27 cellular contexts compared by ENCODE assay signal in the genomic region with DNA sequence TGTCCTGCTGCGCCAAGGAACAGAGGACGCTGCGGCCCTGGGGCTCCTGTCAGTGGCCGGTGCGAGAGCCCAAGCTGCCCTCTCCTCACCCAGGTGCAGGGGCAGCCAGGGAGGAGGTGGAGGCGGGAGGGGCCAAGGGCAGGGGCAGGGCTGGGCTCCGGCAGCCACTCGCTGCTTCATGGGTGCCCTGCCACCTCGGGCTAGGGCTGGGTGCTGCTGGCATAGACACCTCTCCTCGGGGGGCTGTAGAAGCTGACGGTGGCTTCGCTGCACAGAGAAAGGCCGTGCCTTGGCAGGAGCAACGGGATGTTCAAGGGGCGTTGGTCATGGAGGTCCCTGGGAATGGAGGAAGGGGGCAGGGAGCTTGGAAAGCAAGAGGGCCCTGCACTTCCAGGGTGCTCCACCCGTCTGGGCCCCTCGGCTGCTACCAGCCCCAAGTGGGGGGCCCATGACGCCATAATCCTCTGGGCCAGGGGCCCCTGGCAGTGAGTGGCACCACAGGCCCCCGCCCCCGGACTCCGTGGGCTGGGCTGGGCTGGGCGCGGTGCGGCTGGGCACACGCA. TPM values are rescaled to one million over a fixed set of nuclear protein-coding genes. Genes with fewer than 3 reads are reported as not detected.
DNase-seq lines count a peak whose midpoint lies in the region; ATAC-seq, FAIRE-seq and TF ChIP-seq lines count a peak whose summit lies in the region.
"Had no signal": no experiment of that assay in that cellular context is flagged by ENCODE, and none has a peak within 500 bp of the region (broad histone marks: within the 10 kb centered on the region; RNA-seq: fewer than 3 reads in every experiment).

No MANE protein-coding gene starts in this region.

- ATAC-seq in CD8-positive, alpha-beta T cell: no peak
- ATAC-seq: right lobe of liver had no signal

- H3K23me2 ChIP-seq in H9 (ENCODE audit: insufficient read length, low read depth, low read length, poor library complexity, severe bottlenecking) (no peaks in the 10 kb centered on the region), H1 (ENCODE audit: low read depth, low read length) (no peaks in the 10 kb centered on the region; the same call in 1 of the 2 replicates)

- no peak for TF ChIP-seq EP300 in H1 (IDR thresholded peaks at IDR 0.05; ENCODE audit: borderline replicate concordance in 1 of 2, low read depth in 2 of 2, low read length in 2 of 2)

- H2BK12ac ChIP-seq in H9 (ENCODE audit: insufficient read length, low read depth, low read length): no peak overlapping the region
- no peak overlapping the region for H2BK12ac ChIP-seq in H1 (ENCODE audit: low read depth, low read length)

- H2BK120ac ChIP-seq in H9 (ENCODE audit: low read depth, low read length, poor library complexity, severe bottlenecking): no peak overlapping the region
- no peak overlapping the region for H2BK120ac ChIP-seq in H1 (replicated peaks; ENCODE audit: low read depth, low read length)

- no peak for TF ChIP-seq POLR2A in H1 (IDR thresholded peaks at IDR 0.05; ENCODE audit: control extremely low read depth in 1 of 2, low read depth in 2 of 2, low read length in 2 of 2)

- H3K36me3 ChIP-seq in CD8-positive, alpha-beta T cell (ENCODE audit: insufficient read depth, low read length): no peaks in the 10 kb centered on the region
- H3K36me3 ChIP-seq in H1 (ENCODE audit: control insufficient read depth in 2 of 4, insufficient read depth in 4 of 4, low read length in 3 of 4) (peaks cover 0 to 20% (median 0%) of the 10 kb centered on the region in 4 experiments; a peak in 1 of 8 replicates), neural progenitor cell (no peaks in the 10 kb centered on the region)
- H3K36me3 ChIP-seq: BLaER1, right lobe of liver had no signal

- H3K27ac ChIP-seq in CD8-positive, alpha-beta T cell (ENCODE audit: low read depth, low read length): no peak overlapping the region
- H3K27ac ChIP-seq in H9 (ENCODE audit: insufficient read length, low read depth, low read length) (no peak overlapping the region), H1 (ENCODE audit: low read depth, low read length) (no peak overlapping the region), neural progenitor cell (no peak overlapping the region)
- H3K27ac ChIP-seq: BLaER1, right lobe of liver had no signal

- H3K79me1 ChIP-seq in H9 (ENCODE audit: insufficient read depth, low read depth, low read length, poor library complexity, severe bottlenecking): no peaks in the 10 kb centered on the region
- H3K79me1 ChIP-seq in H1 (ENCODE audit: low read depth, low read length): no peaks in the 10 kb centered on the region

- H3K9ac ChIP-seq in H9 (ENCODE audit: extremely low read depth, insufficient read length, low read length) (no peak overlapping the region), H1 (replicated peaks in 1 of 4; ENCODE audit: extremely low read depth in 1 of 4, low read depth in 3 of 4, low read length in 3 of 4) (no peak overlapping the region), neural progenitor cell (no peak overlapping the region)
- H3K9ac ChIP-seq: BLaER1 had no signal

- CTCF ChIA-PET in CD8-positive, alpha-beta T cell (lab: Charles Lee): interaction anchor here (1.5 to 2.5 kb wide), 2 partner anchors 28 to 152 kb away, joined by 3 to 12 read pairs; no protein-coding TSS in a partner anchor
- CTCF ChIA-PET in H1 (lab: Charles Lee; ENCODE audit: partially characterized antibody): interaction anchor here (0.6 to 16.5 kb wide), 10 partner anchors 11 to 192 kb away, joined by 3 to 168 read pairs (median 4); a partner anchor contains a TSS
- CTCF ChIA-PET in activated naive CD4-positive, alpha-beta T cell treated with anti-CD3 and anti-CD28 coated beads for 36 hours (lab: Charles Lee): no interaction called here

- H4K20me1 ChIP-seq in H9 (ENCODE audit: control insufficient read depth, insufficient read depth, insufficient read length): peaks cover 3% of the 10 kb centered on the region
- H4K20me1 ChIP-seq in H1 (replicated peaks in 1 of 2; ENCODE audit: control insufficient read depth in 1 of 2, insufficient read depth in 2 of 2, low read length in 2 of 2): peaks cover 24 to 41% of the 10 kb centered on the region in 2 experiments
- peaks cover 86% of the 10 kb centered on the region for H4K20me1 ChIP-seq in neural progenitor cell (ENCODE audit: low read depth)

- H4K8ac ChIP-seq in H9 (replicated peaks; ENCODE audit: insufficient read length, low read depth, low read length) (no peak overlapping the region), H1 (ENCODE audit: extremely low read depth, insufficient read depth, low read length) (no peak overlapping the region)

- peak overlapping the region; percentile 35 for H3K4me3 Mint-ChIP-seq in CD8-positive, alpha-beta T cell
- H3K4me3 Mint-ChIP-seq in H9 (peak overlapping the region in 1 of 2 experiments; percentile 64; a peak in 1 of 5 replicates), neural progenitor cell (no peak overlapping the region)
- no peak overlapping the region for H3K4me3 Mint-ChIP-seq in activated naive CD4-positive, alpha-beta T cell treated with anti-CD3 and anti-CD28 coated beads for 36 hours
- H3K4me3 Mint-ChIP-seq in activated T-helper 2 cell treated with anti-CD3 and anti-CD28 coated beads, Interferon-gamma antibody, Interleukin-2, Interleukin-4, amounts not matched to agents 10 μg/mL and 5 μg/mL and 100 μg/mL, durations not matched to agents 14 hours and 24 hours and 36 hours (ENCODE audit: low read depth): no peak overlapping the region

- H2BK5ac ChIP-seq in H9 (ENCODE audit: insufficient read length, low read length) (no peak overlapping the region), H1 (ENCODE audit: low read depth, low read length) (no peak overlapping the region)

- H3K36me3 Mint-ChIP-seq in CD8-positive, alpha-beta T cell: no peaks in the 10 kb centered on the region
- H3K36me3 Mint-ChIP-seq in H9 (ENCODE audit: insufficient read depth in 1 of 3, low read depth in 3 of 3) (peaks cover 0 to 3% (median 0%) of the 10 kb centered on the region in 3 experiments; a peak in 2 of 7 replicates), neural progenitor cell (no peaks in the 10 kb centered on the region)
- no peaks in the 10 kb centered on the region for H3K36me3 Mint-ChIP-seq in activated naive CD4-positive, alpha-beta T cell treated with anti-CD3 and anti-CD28 coated beads for 36 hours (ENCODE audit: low read depth)
- H3K36me3 Mint-ChIP-seq in activated T-helper 2 cell treated with anti-CD3 and anti-CD28 coated beads, Interferon-gamma antibody, Interleukin-2, Interleukin-4, amounts not matched to agents 10 μg/mL and 5 μg/mL and 100 μg/mL, durations not matched to agents 14 hours and 24 hours and 36 hours (ENCODE audit: low read depth): peaks cover 6% of the 10 kb centered on the region
- H3K36me3 Mint-ChIP-seq: activated naive CD8-positive, alpha-beta T cell treated with anti-CD3 and anti-CD28 coated beads, Interleukin-2, amount 10 ng/mL, durations not matched to agents 7 days and 5 days had no signal

- H3K27me3 Mint-ChIP-seq in CD8-positive, alpha-beta T cell (ENCODE audit: low read depth): peaks cover 49% of the 10 kb centered on the region
- peaks cover 90% of the 10 kb centered on the region for H3K27me3 Mint-ChIP-seq in H9 (ENCODE audit: low read depth)
- peaks cover 69% of the 10 kb centered on the region for H3K27me3 Mint-ChIP-seq in neural progenitor cell (ENCODE audit: insufficient read depth, low read depth)
- H3K27me3 Mint-ChIP-seq in activated naive CD4-positive, alpha-beta T cell treated with anti-CD3 and anti-CD28 coated beads for 36 hours (ENCODE audit: low read depth): peaks cover 62% of the 10 kb centered on the region
- peaks cover 61% of the 10 kb centered on the region for H3K27me3 Mint-ChIP-seq in activated T-helper 2 cell treated with anti-CD3 and anti-CD28 coated beads, Interferon-gamma antibody, Interleukin-2, Interleukin-4, amounts not matched to agents 10 μg/mL and 5 μg/mL and 100 μg/mL, durations not matched to agents 14 hours and 24 hours and 36 hours (ENCODE audit: low read depth)

- no peaks in the 10 kb centered on the region for H3K79me2 ChIP-seq in H9 (ENCODE audit: insufficient read depth, low read length)
- H3K79me2 ChIP-seq in H1 (ENCODE audit: control insufficient read depth in 1 of 2, insufficient read depth in 2 of 2, low read length in 2 of 2): no peaks in the 10 kb centered on the region
- H3K79me2 ChIP-seq in neural progenitor cell (ENCODE audit: low read depth): no peaks in the 10 kb centered on the region

- no peak overlapping the region for H3K18ac ChIP-seq in H9 (ENCODE audit: insufficient read length, low read depth, low read length)
- H3K18ac ChIP-seq in H1 (ENCODE audit: extremely low read depth, low read length): no peak overlapping the region

- WGBS in H9 (ENCODE audit: extremely low coverage, insufficient read length, low lambda C conversion rate): no CpG with 5 or more reads among the region's 25 CpGs
- 3% methylated on average over 19 of the region's 25 CpGs; no CpG with 5 or more reads in 1 of the 2 experiments for WGBS in H1 (ENCODE audit: extremely low coverage in 1 of 2, insufficient coverage in 1 of 2, insufficient read length in 1 of 2, insufficient replicate concordance in 2 of 2, low coverage in 1 of 2, low lambda C conversion rate in 2 of 2, missing lambda C conversion rate in 1 of 2), 2 experiments

- H3K14ac ChIP-seq in H9 (ENCODE audit: insufficient read depth, low read length): no peak overlapping the region
- no peak overlapping the region for H3K14ac ChIP-seq in H1 (ENCODE audit: insufficient read length)

- no peak for FAIRE-seq in H1 (lab: Jason Lieb, UNC)
- FAIRE-seq: astrocyte, kidney, TTC549 had no signal

- H3K4me3 ChIP-seq in CD8-positive, alpha-beta T cell (ENCODE audit: low read depth, low read length): no peak overlapping the region
- H3K4me3 ChIP-seq in H1 (ENCODE audit: extremely low read depth in 1 of 4, insufficient read depth in 2 of 4, low read depth in 3 of 4, low read length in 4 of 4) (peak overlapping the region in 1 of 4 experiments; percentile 23; a peak in 2 of 8 replicates), neural progenitor cell (no peak overlapping the region)
- H3K4me3 ChIP-seq: BLaER1, right lobe of liver had no signal

- intact Hi-C loops in CD8-positive, alpha-beta T cell (cut with DNase I, micrococcal nuclease): loop anchor here in 1 of 2 experiments (5.0 kb wide), 1 partner anchor 133 kb away; no protein-coding TSS in a partner anchor
- intact Hi-C loops in activated naive CD4-positive, alpha-beta T cell treated with anti-CD3 and anti-CD28 coated beads for 36 hours (cut with micrococcal nuclease): no loop called here
- intact Hi-C loops in activated T-helper 2 cell treated with anti-CD3 and anti-CD28 coated beads, Interferon-gamma antibody, Interleukin-2, Interleukin-4, amounts not matched to agents 10 μg/mL and 5 μg/mL and 100 μg/mL, durations not matched to agents 14 hours and 24 hours and 36 hours (cut with micrococcal nuclease): loop anchor here (5.0 kb wide), 1 partner anchor 42 kb away; no protein-coding TSS in a partner anchor

- H3K4me1 Mint-ChIP-seq in CD8-positive, alpha-beta T cell (ENCODE audit: low read depth): peaks cover 34% of the 10 kb centered on the region
- H3K4me1 Mint-ChIP-seq in H9 (peaks cover 23 to 47% of the 10 kb centered on the region in 2 experiments), neural progenitor cell (peaks cover 25% of the 10 kb centered on the region)
- H3K4me1 Mint-ChIP-seq in activated naive CD4-positive, alpha-beta T cell treated with anti-CD3 and anti-CD28 coated beads for 36 hours (ENCODE audit: low read depth): peaks cover 33% of the 10 kb centered on the region
- peaks cover 19% of the 10 kb centered on the region for H3K4me1 Mint-ChIP-seq in activated T-helper 2 cell treated with anti-CD3 and anti-CD28 coated beads, Interferon-gamma antibody, Interleukin-2, Interleukin-4, amounts not matched to agents 10 μg/mL and 5 μg/mL and 100 μg/mL, durations not matched to agents 14 hours and 24 hours and 36 hours (ENCODE audit: low read depth)

- H3K9me3 Mint-ChIP-seq in CD8-positive, alpha-beta T cell: no peaks in the 10 kb centered on the region
- H3K9me3 Mint-ChIP-seq in H9 (peaks cover 8 to 10% of the 10 kb centered on the region in 2 experiments; a peak in 4 of 5 replicates), neural progenitor cell (no peaks in the 10 kb centered on the region)
- H3K9me3 Mint-ChIP-seq in activated naive CD4-positive, alpha-beta T cell treated with anti-CD3 and anti-CD28 coated beads for 36 hours: no peaks in the 10 kb centered on the region
- no peaks in the 10 kb centered on the region for H3K9me3 Mint-ChIP-seq in activated T-helper 2 cell treated with anti-CD3 and anti-CD28 coated beads, Interferon-gamma antibody, Interleukin-2, Interleukin-4, amounts not matched to agents 10 μg/mL and 5 μg/mL and 100 μg/mL, durations not matched to agents 14 hours and 24 hours and 36 hours
- H3K9me3 Mint-ChIP-seq: activated CD4-positive, alpha-beta memory T cell treated with anti-CD3 and anti-CD28 coated beads, Interleukin-2, amount 10 ng/mL, durations not matched to agents 7 days and 5 days; activated naive CD8-positive, alpha-beta T cell treated with anti-CD3 and anti-CD28 coated beads, Interleukin-2, amount 10 ng/mL, durations not matched to agents 7 days and 5 days; HFFc6 had no signal

- TF ChIP-seq CTCF in CD8-positive, alpha-beta T cell (IDR thresholded peaks at IDR 0.05): no peak
- TF ChIP-seq CTCF in H9 (conservative IDR thresholded peaks at IDR 0.05) (no peak), H1 (IDR thresholded peaks at IDR 0.05; ENCODE audit: control extremely low read depth in 1 of 3, insufficient read depth in 1 of 3, low read depth in 1 of 3, low read length in 3 of 3) (no peak), neural progenitor cell (IDR thresholded peaks at IDR 0.05) (no peak)

- peak in 1 of 7 experiments; percentile 12 for DNase-seq in CD8-positive, alpha-beta T cell
- DNase-seq in H9 (no peak), H1 (ENCODE audit: low read depth in 1 of 2, low spot score in 2 of 2) (no peak), neural progenitor cell (ENCODE audit: low spot score) (no peak), HuH-7 (ENCODE audit: low spot score) (no peak), cerebellum (ENCODE audit: low spot score) (no peak)
- no peak for DNase-seq in activated naive CD4-positive, alpha-beta T cell treated with anti-CD3 and anti-CD28 coated beads for 36 hours
- DNase-seq in activated T-helper 2 cell treated with anti-CD3 and anti-CD28 coated beads, Interferon-gamma antibody, Interleukin-2, Interleukin-4, amounts not matched to agents 10 μg/mL and 5 μg/mL and 100 μg/mL, durations not matched to agents 14 hours and 24 hours and 36 hours (ENCODE audit: low spot score): no peak
- DNase-seq: ACHN; activated CD4-positive, alpha-beta memory T cell treated with anti-CD3 and anti-CD28 coated beads, Interleukin-2, amount 10 ng/mL, durations not matched to agents 7 days and 5 days; activated CD4-positive, alpha-beta T cell treated with anti-CD3 and anti-CD28 coated beads for 1 hour; activated effector memory CD4-positive, alpha-beta T cell treated with Interleukin-2 at 50 U/mL for 16 hours; activated naive CD8-positive, alpha-beta T cell treated with anti-CD3 and anti-CD28 coated beads, Interleukin-2, amount 10 ng/mL, durations not matched to agents 7 days and 5 days; cerebellar nuclear complex; HFFc6; Kasumi-1; kidney; NCI-H187; NCI-H2171 treated with DMSO at 0.1 percent for 48 hours; right lobe of liver; stimulated activated CD4-positive, alpha-beta T cell treated with anti-CD3 and anti-CD28 coated beads, Interleukin-12 subunit alpha, Interleukin-12 subunit beta, amount 100 ng/mL, for 4 hours; stimulated activated CD4-positive, alpha-beta T cell treated with anti-CD3 and anti-CD28 coated beads, Interleukin-4, amount 100 ng/mL, for 1 hour; substantia nigra had no signal

- H2AK5ac ChIP-seq in H9 (ENCODE audit: insufficient read length, low read length) (no peak overlapping the region), H1 (ENCODE audit: low read depth, low read length) (no peak overlapping the region)

- H3K23ac ChIP-seq in H9 (ENCODE audit: insufficient read length, low read depth, low read length) (no peak overlapping the region), H1 (ENCODE audit: insufficient read length) (no peak overlapping the region)

- H3K56ac ChIP-seq in H9 (ENCODE audit: insufficient read length, low read depth, low read length): no peak overlapping the region
- H3K56ac ChIP-seq in H1 (replicated peaks; ENCODE audit: insufficient read length, low read depth, low read length): no peak overlapping the region

- TF ChIP-seq RAD21 in H1 (IDR thresholded peaks at IDR 0.05 in 1 of 2, conservative IDR thresholded peaks at IDR 0.05 in 1 of 2; ENCODE audit: low read depth in 2 of 2, low read length in 2 of 2): no peak

- H2BK20ac ChIP-seq in H9 (ENCODE audit: low read depth, low read length, poor library complexity, severe bottlenecking) (no peak overlapping the region), H1 (ENCODE audit: low read length) (no peak overlapping the region)

- no peak overlapping the region for H3K27ac Mint-ChIP-seq in CD8-positive, alpha-beta T cell
- no peak overlapping the region for H3K27ac Mint-ChIP-seq in H9
- H3K27ac Mint-ChIP-seq in neural progenitor cell: no peak overlapping the region
- H3K27ac Mint-ChIP-seq in activated naive CD4-positive, alpha-beta T cell treated with anti-CD3 and anti-CD28 coated beads for 36 hours: no peak overlapping the region
- H3K27ac Mint-ChIP-seq in activated T-helper 2 cell treated with anti-CD3 and anti-CD28 coated beads, Interferon-gamma antibody, Interleukin-2, Interleukin-4, amounts not matched to agents 10 μg/mL and 5 μg/mL and 100 μg/mL, durations not matched to agents 14 hours and 24 hours and 36 hours: no peak overlapping the region
- H3K27ac Mint-ChIP-seq: activated CD4-positive, alpha-beta memory T cell treated with anti-CD3 and anti-CD28 coated beads, Interleukin-2, amount 10 ng/mL, durations not matched to agents 7 days and 5 days; HFFc6 had no signal

- peak overlapping the region; percentile 8 for H3K4me2 ChIP-seq in H9 (ENCODE audit: insufficient read depth, insufficient read length, low read length)
- H3K4me2 ChIP-seq in H1 (ENCODE audit: insufficient read depth in 1 of 2, low read depth in 2 of 2, low read length in 2 of 2): peak overlapping the region; percentile 8 to 51; a peak in 3 of 4 replicates
- peak overlapping the region; percentile 42 for H3K4me2 ChIP-seq in neural progenitor cell
- H3K4me2 ChIP-seq: BLaER1 had no signal

- H3K9me3 ChIP-seq in CD8-positive, alpha-beta T cell (ENCODE audit: low read length): no peaks in the 10 kb centered on the region
- H3K9me3 ChIP-seq in H9 (ENCODE audit: control insufficient read depth, low read depth, low read length) (no peaks in the 10 kb centered on the region), H1 (ENCODE audit: insufficient read depth in 2 of 2, low read depth in 1 of 2, low read length in 1 of 2) (no peaks in the 10 kb centered on the region), neural progenitor cell (ENCODE audit: low read depth) (no peaks in the 10 kb centered on the region)
- H3K9me3 ChIP-seq: BLaER1, right lobe of liver had no signal

- H4K5ac ChIP-seq in H9 (ENCODE audit: insufficient read length, low read depth, low read length) (no peak overlapping the region), H1 (ENCODE audit: insufficient read length, low read depth, low read length) (no peak overlapping the region)

- H4K91ac ChIP-seq in H9 (ENCODE audit: insufficient read length, low read depth, low read length) (no peak overlapping the region), H1 (replicated peaks; ENCODE audit: insufficient read length, low read length) (no peak overlapping the region)

- H3F3A ChIP-seq in neural progenitor cell (ENCODE audit: low read depth): peaks cover 32% of the 10 kb centered on the region

- H3T11ph ChIP-seq in H9 (ENCODE audit: low read length): no peak overlapping the region

- H2AFZ ChIP-seq in H9 (ENCODE audit: low read length) (no peak overlapping the region), H1 (ENCODE audit: low read length) (no peak overlapping the region), neural progenitor cell (replicated peaks) (no peak overlapping the region)

- H3K4ac ChIP-seq in H9 (ENCODE audit: low read depth, low read length) (no peak overlapping the region), H1 (replicated peaks; ENCODE audit: insufficient read length, low read depth, low read length) (no peak overlapping the region)

- H3K4me1 ChIP-seq in CD8-positive, alpha-beta T cell (ENCODE audit: insufficient read depth, low read length): peaks cover 26% of the 10 kb centered on the region
- H3K4me1 ChIP-seq in H9 (ENCODE audit: insufficient read depth, low read length) (no peaks in the 10 kb centered on the region; the same call in 1 of the 2 replicates), H1 (replicated peaks in 1 of 4; ENCODE audit: control insufficient read depth in 3 of 4, insufficient read depth in 4 of 4, low read length in 3 of 4) (peaks cover 0 to 59% (median 31%) of the 10 kb centered on the region in 4 experiments; a peak in 5 of 7 replicates), neural progenitor cell (peaks cover 37% of the 10 kb centered on the region)

- peaks cover 24% of the 10 kb centered on the region for H3K27me3 ChIP-seq in CD8-positive, alpha-beta T cell (ENCODE audit: insufficient read depth, low read length)
- H3K27me3 ChIP-seq in H9 (ENCODE audit: insufficient read depth, low read length) (peaks cover 86% of the 10 kb centered on the region), H1 (replicated peaks in 1 of 4; ENCODE audit: control insufficient read depth in 3 of 4, extremely low read depth in 1 of 4, insufficient read depth in 3 of 4, low read length in 3 of 4) (peaks cover 89 to 97% (median 95%) of the 10 kb centered on the region in 4 experiments), neural progenitor cell (peaks cover 99% of the 10 kb centered on the region)

- H2BK15ac ChIP-seq in H9 (ENCODE audit: low read depth, low read length): no peak overlapping the region
- H2BK15ac ChIP-seq in H1 (ENCODE audit: low read length): no peak overlapping the region

- POLR2A ChIA-PET in CD8-positive, alpha-beta T cell (lab: Charles Lee): no interaction called here
- POLR2A ChIA-PET in H1 (lab: Charles Lee; ENCODE audit: partially characterized antibody): no interaction called here

RNA-seq across cellular contexts. Expression of a gene that starts 1.6 kb away (rescaled TPM):
- not detected for total RNA-seq in CD8-positive, alpha-beta T cell
- total RNA-seq in H9 (2021) (2.2 and 2.5 TPM in 2 replicates), neural progenitor cell (ENCODE audit: low replicate concordance) (0.06 TPM in 1 of 2 replicates, not detected in the other), cerebellum (0.64 TPM)
- total RNA-seq in H1 (2021; fragmentation: NEBNext Ultra II Directional; extraction: Animal tissue kit (Norgen Biotek cat#: 25700)): 0.28 and 0.38 TPM in 2 replicates
- not detected in 2 replicates for polyA plus RNA-seq in H1 (2011; rRNA removed)
- not detected for polyA plus RNA-seq in H1 (2011; cell fraction: cytosol; rRNA removed)
- polyA plus RNA-seq in H1 (2011; cell fraction: nucleus; rRNA removed): not detected
- not detected in 4 replicates for polyA plus RNA-seq in H1 (2012, experiment 1 of 2)
- 0.10 TPM for polyA plus RNA-seq in H1 (2012, experiment 2 of 2)
- 0.14 TPM for polyA plus RNA-seq in H1 (2013, experiment 1 of 2)
- 0.09 TPM for polyA plus RNA-seq in H1 (2013, experiment 2 of 2)
- polyA minus RNA-seq in H1 (2011; rRNA and poly(A)+ RNA removed): not detected in 2 replicates
- not detected for polyA minus RNA-seq in H1 (2011; cell fraction: cytosol; rRNA and poly(A)+ RNA removed)
- polyA minus RNA-seq in H1 (2011; cell fraction: nucleus; rRNA and poly(A)+ RNA removed): not detected
- total RNA-seq in activated naive CD4-positive, alpha-beta T cell treated with anti-CD3 and anti-CD28 coated beads for 36 hours: not detected
- total RNA-seq in activated T-helper 2 cell treated with anti-CD3 and anti-CD28 coated beads, Interferon-gamma antibody, Interleukin-2, Interleukin-4, amounts not matched to agents 10 μg/mL and 5 μg/mL and 100 μg/mL, durations not matched to agents 14 hours and 24 hours and 36 hours: 0.09 and 0.32 TPM in 2 replicates
- total RNA-seq: activated CD4-positive, alpha-beta memory T cell treated with anti-CD3 and anti-CD28 coated beads, Interleukin-2, amount 10 ng/mL, durations not matched to agents 7 days and 5 days had no signal
- polyA plus RNA-seq: neural cell had no signal

RNA-seq across cellular contexts. Expression of a gene that starts 35.6 kb away (rescaled TPM):
- total RNA-seq in CD8-positive, alpha-beta T cell: under 1 TPM in 1 of 2 experiments, not detected in 1; 0.39 TPM
- total RNA-seq in H9 (2021) (2.4 and 3.4 TPM in 2 replicates), neural progenitor cell (ENCODE audit: low replicate concordance) (1.2 TPM in 1 of 2 replicates, not detected in the other), cerebellum (13.7 TPM)
- not detected in 2 replicates for total RNA-seq in H1 (2021; fragmentation: NEBNext Ultra II Directional; extraction: Animal tissue kit (Norgen Biotek cat#: 25700))
- 0.36 and 0.66 TPM in 2 replicates for polyA plus RNA-seq in H1 (2011; rRNA removed)
- polyA plus RNA-seq in H1 (2011; cell fraction: cytosol; rRNA removed): 0.27 TPM
- 2.4 TPM for polyA plus RNA-seq in H1 (2011; cell fraction: nucleus; rRNA removed)
- 0.38 to 0.69 TPM (median 0.55 TPM) in 3 of 4 replicates, not detected in the other for polyA plus RNA-seq in H1 (2012, experiment 1 of 2)
- polyA plus RNA-seq in H1 (2012, experiment 2 of 2): not detected
- polyA plus RNA-seq in H1 (2013, experiment 1 of 2): 0.36 TPM
- 0.83 TPM for polyA plus RNA-seq in H1 (2013, experiment 2 of 2)
- not detected in 2 replicates for polyA minus RNA-seq in H1 (2011; rRNA and poly(A)+ RNA removed)
- not detected for polyA minus RNA-seq in H1 (2011; cell fraction: cytosol; rRNA and poly(A)+ RNA removed)
- polyA minus RNA-seq in H1 (2011; cell fraction: nucleus; rRNA and poly(A)+ RNA removed): 0.60 TPM
- not detected for total RNA-seq in activated naive CD4-positive, alpha-beta T cell treated with anti-CD3 and anti-CD28 coated beads for 36 hours
- not detected in 2 replicates for total RNA-seq in activated T-helper 2 cell treated with anti-CD3 and anti-CD28 coated beads, Interferon-gamma antibody, Interleukin-2, Interleukin-4, amounts not matched to agents 10 μg/mL and 5 μg/mL and 100 μg/mL, durations not matched to agents 14 hours and 24 hours and 36 hours
- total RNA-seq: activated CD4-positive, alpha-beta memory T cell treated with anti-CD3 and anti-CD28 coated beads, Interleukin-2, amount 10 ng/mL, durations not matched to agents 7 days and 5 days; activated naive CD8-positive, alpha-beta T cell treated with anti-CD3 and anti-CD28 coated beads, Interleukin-2, amount 10 ng/mL, durations not matched to agents 7 days and 5 days had no signal

RNA-seq across cellular contexts. Expression of a gene that starts 44.7 kb away (rescaled TPM):
- total RNA-seq in CD8-positive, alpha-beta T cell: 1 to 10 TPM in 1 of 2 experiments, under 1 TPM in 1; 0.75 to 1.4 TPM
- total RNA-seq in H9 (2021) (17.7 and 17.8 TPM in 2 replicates), neural progenitor cell (ENCODE audit: low replicate concordance) (5.0 and 8.2 TPM in 2 replicates), cerebellum (111 TPM)
- total RNA-seq in H1 (2021; fragmentation: NEBNext Ultra II Directional; extraction: Animal tissue kit (Norgen Biotek cat#: 25700)): 7.8 and 8.6 TPM in 2 replicates
- polyA plus RNA-seq in H1 (2011; rRNA removed): 6.0 and 9.1 TPM in 2 replicates
- polyA plus RNA-seq in H1 (2011; cell fraction: cytosol; rRNA removed): 6.7 TPM
- polyA plus RNA-seq in H1 (2011; cell fraction: nucleus; rRNA removed): 18.5 TPM
- polyA plus RNA-seq in H1 (2012, experiment 1 of 2): 5.8 to 13.4 TPM (median 10.9 TPM) in 4 replicates
- polyA plus RNA-seq in H1 (2012, experiment 2 of 2): 8.4 TPM
- 9.7 TPM for polyA plus RNA-seq in H1 (2013, experiment 1 of 2)
- polyA plus RNA-seq in H1 (2013, experiment 2 of 2): 9.0 TPM
- 7.3 and 8.0 TPM in 2 replicates for polyA minus RNA-seq in H1 (2011; rRNA and poly(A)+ RNA removed)
- polyA minus RNA-seq in H1 (2011; cell fraction: cytosol; rRNA and poly(A)+ RNA removed): 2.3 TPM
- 8.8 TPM for polyA minus RNA-seq in H1 (2011; cell fraction: nucleus; rRNA and poly(A)+ RNA removed)
- under 1 TPM; 0.47 to 0.81 TPM for total RNA-seq in activated naive CD4-positive, alpha-beta T cell treated with anti-CD3 and anti-CD28 coated beads for 36 hours
- total RNA-seq in activated T-helper 2 cell treated with anti-CD3 and anti-CD28 coated beads, Interferon-gamma antibody, Interleukin-2, Interleukin-4, amounts not matched to agents 10 μg/mL and 5 μg/mL and 100 μg/mL, durations not matched to agents 14 hours and 24 hours and 36 hours: 0.71 and 1.5 TPM in 2 replicates
- total RNA-seq: activated CD4-positive, alpha-beta memory T cell treated with anti-CD3 and anti-CD28 coated beads, Interleukin-2, amount 10 ng/mL, durations not matched to agents 7 days and 5 days; activated naive CD8-positive, alpha-beta T cell treated with anti-CD3 and anti-CD28 coated beads, Interleukin-2, amount 10 ng/mL, durations not matched to agents 7 days and 5 days had no signal
